In genomic region chr14:89367449-89368120, GRCh38 we compare ENCODE assay signal across 12 cellular contexts. TPM values are rescaled to one million over a fixed set of nuclear protein-coding genes. Genes with fewer than 3 reads are reported as not detected.
A peak's percentile ranks its signal among the peaks of the same experiment; 100 is the strongest.
DNase-seq lines count a peak whose midpoint lies in the region; ATAC-seq and TF ChIP-seq lines count a peak whose summit lies in the region.
"Had no signal": no experiment of that assay in that cellular context is flagged by ENCODE, and none has a peak within 500 bp of the region (broad histone marks: within the 10 kb centered on the region; RNA-seq: fewer than 3 reads in every experiment).

No MANE protein-coding gene starts in this region.

- peaks cover 84% of the 10 kb centered on the region for H3K4me1 Mint-ChIP-seq in activated naive CD4-positive, alpha-beta T cell treated with anti-CD3 and anti-CD28 coated beads, Interleukin-2, amount 50 U/mL, for 24 hours

- H3K4me1 ChIP-seq in muscle layer of duodenum (ENCODE audit: control insufficient read depth in 1 of 2, insufficient read depth in 2 of 2, low read length in 2 of 2), result peaks cover 18 to 45% of the 10 kb centered on the region in 2 donors
- peaks cover 0 to 14% of the 10 kb centered on the region in 2 donors for H3K4me1 ChIP-seq in uterus

- intact Hi-C loops in dorsolateral prefrontal cortex (cut with DNase I), result no loop called here
- intact Hi-C loops in uterus (cut with DNase I; ENCODE audit: low total_unique reads), result no loop called here

- no peaks in the 10 kb centered on the region for H3K27me3 Mint-ChIP-seq in activated naive CD4-positive, alpha-beta T cell treated with anti-CD3 and anti-CD28 coated beads, Interleukin-2, amount 50 U/mL, for 24 hours
- H3K27me3 Mint-ChIP-seq: IgD-negative memory B cell had no signal

- H3K9me3 Mint-ChIP-seq in activated naive CD4-positive, alpha-beta T cell treated with anti-CD3 and anti-CD28 coated beads, Interleukin-2, amount 50 U/mL, for 24 hours, result no peaks in the 10 kb centered on the region
- H3K9me3 Mint-ChIP-seq: IgD-negative memory B cell had no signal

- no peak for TF ChIP-seq POLR2A in uterus (IDR thresholded peaks at IDR 0.05)

- H3K4me3 ChIP-seq in dorsolateral prefrontal cortex (peak overlapping the region in 36 of 59 donors; percentile 0 to 47 (median 28)), muscle layer of duodenum (ENCODE audit: low read depth in 1 of 2, low read length in 2 of 2) (peak overlapping the region in 1 of 2 donors; percentile 23), uterus (no peak overlapping the region)
- H3K4me3 ChIP-seq: lung had no signal

- H3K27me3 ChIP-seq in dorsolateral prefrontal cortex, result no peaks in the 10 kb centered on the region
- no peaks in the 10 kb centered on the region for H3K27me3 ChIP-seq in muscle layer of duodenum (ENCODE audit: low read depth, low read length)
- H3K27me3 ChIP-seq in uterus, result no peaks in the 10 kb centered on the region

- no peaks in the 10 kb centered on the region for H3K36me3 ChIP-seq in muscle layer of duodenum (ENCODE audit: control insufficient read depth in 1 of 2, insufficient read depth in 2 of 2, low read length in 2 of 2)
- H3K36me3 ChIP-seq in uterus, result no peaks in the 10 kb centered on the region

- H3K9me3 ChIP-seq in muscle layer of duodenum (ENCODE audit: control insufficient read depth in 1 of 2, low read length in 2 of 2) (no peaks in the 10 kb centered on the region), uterus (no peaks in the 10 kb centered on the region)

- TF ChIP-seq CTCF in dorsolateral prefrontal cortex (IDR thresholded peaks at IDR 0.05 in 54 of 56, conservative IDR thresholded peaks at IDR 0.05 in 2 of 56; ENCODE audit: low read depth in 1 of 56, partially characterized antibody in 56 of 56), result no peak
- TF ChIP-seq CTCF in uterus (IDR thresholded peaks at IDR 0.05), result no peak

- ATAC-seq in GM19467 (IDR thresholded peaks at IDR 0.05; ENCODE audit: unreplicated experiment) (no peak), HG03378 (IDR thresholded peaks at IDR 0.05; ENCODE audit: unreplicated experiment) (no peak)

- H3K36me3 Mint-ChIP-seq in activated naive CD4-positive, alpha-beta T cell treated with anti-CD3 and anti-CD28 coated beads, Interleukin-2, amount 50 U/mL, for 24 hours, result peaks cover 11% of the 10 kb centered on the region

- H3K27ac ChIP-seq in dorsolateral prefrontal cortex (peak overlapping the region in 14 of 59 donors; percentile 5 to 59 (median 23)), muscle layer of duodenum (ENCODE audit: low read length) (peak overlapping the region; percentile 56), uterus (peak overlapping the region; percentile 2 to 54)

- H3K27ac Mint-ChIP-seq in activated naive CD4-positive, alpha-beta T cell treated with anti-CD3 and anti-CD28 coated beads, Interleukin-2, amount 50 U/mL, for 24 hours, result peak overlapping the region; percentile 91

- peak overlapping the region; percentile 36 for H3K4me3 Mint-ChIP-seq in activated naive CD4-positive, alpha-beta T cell treated with anti-CD3 and anti-CD28 coated beads, Interleukin-2, amount 50 U/mL, for 24 hours

- no peak for DNase-seq in activated naive CD4-positive, alpha-beta T cell (lab: John Stamatoyannopoulos, UW)
- DNase-seq in dorsolateral prefrontal cortex (peak in 1 of 10 donors; percentile 42), uterus (no peak)
- DNase-seq in activated CD4-positive, alpha-beta T cell treated with anti-CD3 and anti-CD28 coated beads, Interleukin-2, amount 50 U/mL, for 1 hour, result no peak
- DNase-seq: NCI-H187, T1000 had no signal

RNA-seq across cellular contexts. Expression of gene FOXN3, which starts 49.4 kb away (rescaled TPM):
- total RNA-seq in dorsolateral prefrontal cortex (100 to 1,000 TPM in 6 of 120 experiments, 10 to 100 TPM in 114; 44.6 to 136 (median 70.8) TPM), uterus (100 to 1,000 TPM in 1 of 4 donors, 10 to 100 TPM in 3; 37.7 to 103 (median 74.9) TPM)

Comparison
In these comparisons a context has a peak if more than half of its experiments do, and no peak if none do; other contexts are left out.
1. H3K4me3 ChIP-seq: peak in dorsolateral prefrontal cortex (36 of 59); none in uterus (0 of 2).